Comparison of ENCODE assay signal across 18 cellular contexts in the genomic region with DNA sequence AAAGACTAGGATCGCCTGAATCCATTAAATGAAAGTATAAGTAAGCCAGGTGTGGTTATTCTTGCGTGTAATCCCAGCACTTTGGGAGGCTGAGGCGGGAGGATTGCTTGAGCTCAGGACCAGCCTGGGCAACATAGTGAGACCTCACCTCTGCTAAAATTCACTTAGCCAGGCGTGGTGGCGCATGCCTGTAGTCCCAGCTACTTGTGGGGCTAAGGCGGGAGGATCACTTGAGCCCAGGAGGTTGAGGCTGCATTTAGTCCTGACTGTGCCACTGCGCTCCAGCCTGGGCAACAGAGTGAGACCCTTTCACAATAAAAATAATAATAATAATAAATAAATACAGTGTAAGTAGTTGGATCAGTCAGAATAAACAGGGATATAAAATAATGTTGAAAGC.
"Had no signal": no experiment of that assay in that cellular context is flagged by ENCODE, and none has a peak within 500 bp of the region (broad histone marks: within the 10 kb centered on the region; RNA-seq: fewer than 3 reads in every experiment).

No MANE protein-coding gene starts in this region.

- FAIRE-seq: endometrium, small intestine, urothelium cell line had no signal

- H3K27me3 ChIP-seq: dorsolateral prefrontal cortex, esophagus muscularis mucosa, gastrocnemius medialis, heart right ventricle, left lung, neutrophil had no signal

- H3K27me3 Mint-ChIP-seq: naive B cell had no signal

- H3K4me3 ChIP-seq: dorsolateral prefrontal cortex, esophagus muscularis mucosa, gastrocnemius medialis, heart right ventricle, left lung, lung had no signal

- H3K27ac ChIP-seq: epithelial cell of prostate, esophagus muscularis mucosa, gastrocnemius medialis, heart right ventricle, left lung, neutrophil had no signal

- H3K9me3 Mint-ChIP-seq: naive B cell, nephron had no signal

- H3K9me3 ChIP-seq: esophagus muscularis mucosa, gastrocnemius medialis, heart right ventricle, left lung, neutrophil had no signal

- DNase-seq: cortex of kidney; effector CD8-positive, alpha-beta T cell; left lung; naive B cell; right cardiac atrium; stimulated activated CD4-positive, alpha-beta T cell treated with anti-CD3 and anti-CD28 coated beads, Interleukin-12 subunit alpha, Interleukin-12 subunit beta, amount 100 ng/mL, for 4 hours; stimulated activated naive CD4-positive, alpha-beta T cell treated with Interleukin-2 at 50 U/mL for 16 hours had no signal

- H3K27ac Mint-ChIP-seq: naive B cell had no signal

- H3K4me3 Mint-ChIP-seq: naive B cell, nephron had no signal

- H3K4me1 Mint-ChIP-seq: naive B cell, nephron had no signal

- H3K4me1 ChIP-seq: esophagus muscularis mucosa, gastrocnemius medialis, heart right ventricle, left lung had no signal
